In genomic region chr2:84927275-84927627, GRCh38 we compare ENCODE assay signal across 1 cellular context.
TF ChIP-seq lines count a peak whose summit lies in the region.

No MANE protein-coding gene starts in this region.

TF ChIP-seq in HCT116, 20 proteins besides CTCF, POLR2A, EP300 and RAD21:
- no peak for TF ChIP-seq ZNF274 (IDR thresholded peaks at IDR 0.05; ENCODE audit: low read depth, low read length)
- TF ChIP-seq MAX (IDR thresholded peaks at IDR 0.05): no peak
- TF ChIP-seq SRF (IDR thresholded peaks at IDR 0.05; ENCODE audit: low read depth): no peak
- no peak for TF ChIP-seq EZH2phosphoT487 (IDR thresholded peaks at IDR 0.05; ENCODE audit: borderline replicate concordance)
- no peak for TF ChIP-seq EZH2 (IDR thresholded peaks at IDR 0.05)
- TF ChIP-seq SIN3A (IDR thresholded peaks at IDR 0.05; ENCODE audit: low read depth): no peak
- TF ChIP-seq CEBPB (IDR thresholded peaks at IDR 0.05; ENCODE audit: low read depth): no peak
- TF ChIP-seq JUND (IDR thresholded peaks at IDR 0.05): no peak
- no peak for TF ChIP-seq FOSL1 (IDR thresholded peaks at IDR 0.05; ENCODE audit: low read depth)
- TF ChIP-seq POLR2AphosphoS5 (IDR thresholded peaks at IDR 0.05; ENCODE audit: low read depth, low read length): no peak
- TF ChIP-seq ZFX (IDR thresholded peaks at IDR 0.05): no peak
- TF ChIP-seq ELF1 (IDR thresholded peaks at IDR 0.05; ENCODE audit: borderline replicate concordance, low read depth): no peak
- no peak for TF ChIP-seq SP1 (IDR thresholded peaks at IDR 0.05; ENCODE audit: low read depth)
- TF ChIP-seq TCF7L2 (IDR thresholded peaks at IDR 0.05; ENCODE audit: borderline replicate concordance, extremely low read depth, insufficient read depth, insufficient read length): no peak
- TF ChIP-seq ATF3 (IDR thresholded peaks at IDR 0.05): no peak
- TF ChIP-seq EGR1 (IDR thresholded peaks at IDR 0.05; ENCODE audit: low read depth): no peak
- no peak for TF ChIP-seq CBX3 (IDR thresholded peaks at IDR 0.05; ENCODE audit: low read depth)
- no peak for TF ChIP-seq ZBTB33 (IDR thresholded peaks at IDR 0.05; ENCODE audit: extremely low read depth, insufficient replicate concordance, low read length)
- TF ChIP-seq REST (IDR thresholded peaks at IDR 0.05; ENCODE audit: low read depth): no peak
